Comparison of ENCODE assay signal across 8 cellular contexts in genomic region chr21:45302082-45303061, GRCh38. TPM values are rescaled to one million over a fixed set of nuclear protein-coding genes. Genes with fewer than 3 reads are reported as not detected.
A peak's percentile ranks its signal among the peaks of the same experiment; 100 is the strongest.
DNase-seq lines count a peak whose midpoint lies in the region; TF ChIP-seq lines count a peak whose summit lies in the region.

No MANE protein-coding gene starts in this region.

- TF ChIP-seq CTCF in colonic mucosa (IDR thresholded peaks at IDR 0.05) (no peak), testis (IDR thresholded peaks at IDR 0.05) (no peak), endothelial cell (IDR thresholded peaks at IDR 0.05; ENCODE audit: unreplicated experiment) (no peak), HFFc6 (IDR thresholded peaks at IDR 0.05) (no peak)

- peak; percentile 68 for DNase-seq in activated CD4-positive, alpha-beta T cell treated with anti-CD3 and anti-CD28 coated beads for 48 hours
- DNase-seq in colonic mucosa (no peak), neuronal stem cell (ENCODE audit: low spot score) (no peak), testis (peak; percentile 69), GM19238 (ENCODE audit: insufficient read length, low spot score) (no peak), endothelial cell (ENCODE audit: low spot score) (no peak), NCI-H526 (lab: John Stamatoyannopoulos, UW) (no peak), HFFc6 (no peak)

- H3K9me3 Mint-ChIP-seq in endothelial cell (ENCODE audit: unreplicated experiment) (no peaks in the 10 kb centered on the region), HFFc6 (peaks cover 6% of the 10 kb centered on the region; the same call in 1 of the 2 replicates)

- H3K27me3 Mint-ChIP-seq in endothelial cell (ENCODE audit: unreplicated experiment) (peaks cover 9% of the 10 kb centered on the region), HFFc6 (ENCODE audit: insufficient read depth) (no peaks in the 10 kb centered on the region; the same call in none of the 2 replicates)

- H3K9ac ChIP-seq in colonic mucosa (ENCODE audit: low read depth in 2 of 2, low read length in 2 of 2) (peak overlapping the region in 1 of 2 donors; percentile 64), neuronal stem cell (ENCODE audit: low read depth, low read length, poor library complexity) (peak overlapping the region; percentile 53)

- H2BK120ac ChIP-seq in neuronal stem cell (ENCODE audit: low read depth, low read length) = peak overlapping the region; percentile 57

- H3K9me3 ChIP-seq in colonic mucosa (no peaks in the 10 kb centered on the region), neuronal stem cell (replicated peaks in 1 of 2; ENCODE audit: control insufficient read depth in 2 of 2, insufficient read depth in 1 of 2, low read depth in 1 of 2, low read length in 2 of 2) (peaks cover 2 to 4% of the 10 kb centered on the region in 2 donors), testis (no peaks in the 10 kb centered on the region)

- H4K8ac ChIP-seq in neuronal stem cell (ENCODE audit: low read depth, low read length) = no peak overlapping the region

- H4K91ac ChIP-seq in neuronal stem cell (ENCODE audit: low read depth, low read length, poor library complexity) = no peak overlapping the region

- peak overlapping the region; percentile 81 for H3K18ac ChIP-seq in neuronal stem cell (ENCODE audit: low read length)

- H3K4me1 Mint-ChIP-seq in endothelial cell (ENCODE audit: unreplicated experiment) (no peaks in the 10 kb centered on the region), HFFc6 (ENCODE audit: low read depth) (peaks cover 19% of the 10 kb centered on the region)

- no peaks in the 10 kb centered on the region for H3K36me3 ChIP-seq in colonic mucosa
- H3K36me3 ChIP-seq in neuronal stem cell (replicated peaks in 1 of 2; ENCODE audit: control insufficient read depth in 2 of 2, insufficient read depth in 2 of 2, low read length in 2 of 2) = no peaks in the 10 kb centered on the region
- H3K36me3 ChIP-seq in testis (ENCODE audit: low read depth, missing control alignments) = no peaks in the 10 kb centered on the region

- no peak overlapping the region for H3K4me2 ChIP-seq in neuronal stem cell (ENCODE audit: insufficient read depth, low read length, poor library complexity, severe bottlenecking)

- no peak overlapping the region for H3K4me3 Mint-ChIP-seq in endothelial cell (ENCODE audit: unreplicated experiment)
- no peak overlapping the region for H3K4me3 Mint-ChIP-seq in HFFc6

- peak overlapping the region; percentile 76 for H3K4ac ChIP-seq in neuronal stem cell (ENCODE audit: low read length)

- no peaks in the 10 kb centered on the region for H3K27me3 ChIP-seq in colonic mucosa
- peaks cover 0 to 3% (median 0%) of the 10 kb centered on the region in 3 experiments for H3K27me3 ChIP-seq in neuronal stem cell (ENCODE audit: control insufficient read depth in 3 of 3, insufficient read depth in 3 of 3, low read depth in 1 of 3, low read length in 3 of 3)
- H3K27me3 ChIP-seq in testis = no peaks in the 10 kb centered on the region

- H3K27ac Mint-ChIP-seq in endothelial cell (ENCODE audit: unreplicated experiment) (no peak overlapping the region), HFFc6 (no peak overlapping the region)

- no peaks in the 10 kb centered on the region for H3K36me3 Mint-ChIP-seq in endothelial cell (ENCODE audit: low read depth, unreplicated experiment)
- H3K36me3 Mint-ChIP-seq in HFFc6 (ENCODE audit: low read depth) = peaks cover 6% of the 10 kb centered on the region

- peak overlapping the region; percentile 59 for H2AFZ ChIP-seq in neuronal stem cell (ENCODE audit: low read length)

- peaks cover 3% of the 10 kb centered on the region for H3K79me1 ChIP-seq in neuronal stem cell (ENCODE audit: low read depth, low read length)

- peak overlapping the region; percentile 63 for H3K23ac ChIP-seq in neuronal stem cell (ENCODE audit: low read depth, low read length, poor library complexity)

- H3K4me1 ChIP-seq in colonic mucosa (no peaks in the 10 kb centered on the region), neuronal stem cell (ENCODE audit: control insufficient read depth in 2 of 2, insufficient read depth in 1 of 2, low read depth in 1 of 2, low read length in 2 of 2) (peaks cover 15 to 19% of the 10 kb centered on the region in 2 donors), testis (peaks cover 25% of the 10 kb centered on the region)

- H2BK5ac ChIP-seq in neuronal stem cell (ENCODE audit: low read length) = peak overlapping the region; percentile 62

- H2BK15ac ChIP-seq in neuronal stem cell (ENCODE audit: low read length) = peak overlapping the region; percentile 83

- intact Hi-C loops in colonic mucosa (cut with DNase I) = no loop called here
- intact Hi-C loops in testis (cut with DNase I; ENCODE audit: low total_unique reads) = no loop called here

- H3K4me3 ChIP-seq in colonic mucosa (no peak overlapping the region), neuronal stem cell (ENCODE audit: low read length in 2 of 2) (no peak overlapping the region), testis (no peak overlapping the region)

- no peak for TF ChIP-seq POLR2A in testis (IDR thresholded peaks at IDR 0.05)

- WGBS in neuronal stem cell (ENCODE audit: extremely low coverage in 2 of 2, insufficient read length in 2 of 2, insufficient replicate concordance in 1 of 2), 2 donors = no CpG with 5 or more reads among the region's 54 CpGs
- WGBS in testis, 2 donors = 74 to 96% methylated on average over 11 to 52 of the region's 54 CpGs

- H3K27ac ChIP-seq in colonic mucosa = peak overlapping the region; percentile 36
- H3K27ac ChIP-seq in neuronal stem cell (replicated peaks; ENCODE audit: low read length) = no peak overlapping the region
- H3K27ac ChIP-seq in testis = peak overlapping the region; percentile 69

- H2BK12ac ChIP-seq in neuronal stem cell (ENCODE audit: low read length) = peak overlapping the region; percentile 90

- peak overlapping the region; percentile 97 for H2AK5ac ChIP-seq in neuronal stem cell (ENCODE audit: low read depth, low read length)

- peak overlapping the region; percentile 79 for H3K14ac ChIP-seq in neuronal stem cell (ENCODE audit: low read length)

RNA-seq across cellular contexts. Expression of gene POFUT2, which starts 14.7 kb away (rescaled TPM):
- total RNA-seq in colonic mucosa (10 to 100 TPM; 23.8 to 31.6 TPM), testis (10 to 100 TPM; 49.9 to 55.9 TPM), endothelial cell (ENCODE audit: unreplicated experiment) (37.8 TPM)
- polyA plus RNA-seq in neuronal stem cell (2013, experiment 1 of 2) = 33.3 TPM
- polyA plus RNA-seq in neuronal stem cell (2013, experiment 2 of 2) = 32.4 TPM
- polyA plus RNA-seq in testis (ENCODE audit: insufficient read depth, low read depth, low replicate concordance) = 63.3 TPM
- 100 to 1,000 TPM in 1 of 6 experiments, 10 to 100 TPM in 5; 78.2 to 112 (median 80.3) TPM for total RNA-seq in HFFc6 (2021; fragmentation: NEBNext Ultra II Directional; extraction: Animal tissue kit (Norgen Biotek cat#: 25700))

Comparison
In these comparisons a context has a peak if more than half of its experiments do, and no peak if none do; other contexts are left out.
1. DNase-seq: peak in activated CD4-positive, alpha-beta T cell treated with anti-CD3 and anti-CD28 coated beads for 48 hours (single experiment) and testis (single experiment); none in colonic mucosa (single experiment), neuronal stem cell (single experiment), GM19238 (single experiment), endothelial cell (single experiment), NCI-H526 (0 of 2) and HFFc6 (single experiment).